ENCODE assay signal across 6 cellular contexts in the genomic region with DNA sequence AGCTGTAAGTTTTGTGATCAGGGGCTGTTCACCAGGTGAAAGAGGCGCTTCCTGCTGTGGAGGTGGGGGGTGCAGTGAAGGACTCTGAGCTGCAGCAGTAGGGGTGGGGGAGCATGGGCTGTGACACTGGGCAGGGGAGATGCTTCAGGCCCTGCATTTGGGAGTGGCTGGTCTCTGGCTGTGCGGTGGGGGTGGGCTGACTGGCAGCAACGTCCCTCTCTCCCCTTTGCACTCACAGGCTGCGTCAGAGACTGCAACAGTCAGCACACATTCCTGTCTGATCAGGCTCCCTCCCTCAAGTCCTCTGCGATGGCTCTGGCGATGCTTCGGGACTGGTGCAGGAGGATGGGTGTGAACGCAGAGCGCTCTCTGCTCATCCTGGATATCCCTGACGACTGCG. TPM values are rescaled to one million over a fixed set of nuclear protein-coding genes. Genes with fewer than 3 reads are reported as not detected.
"Had no signal": no experiment of that assay in that cellular context is flagged by ENCODE, and none has a peak within 500 bp of the region (broad histone marks: within the 10 kb centered on the region; RNA-seq: fewer than 3 reads in every experiment).

No MANE protein-coding gene starts in this region.

RNA-seq across cellular contexts. Expression of a gene that starts 27.8 kb away (rescaled TPM):
- total RNA-seq: ascending aorta had no signal

RNA-seq across cellular contexts. Expression of a gene that starts 34.6 kb away (rescaled TPM):
- total RNA-seq: activated CD8-positive, alpha-beta T cell treated with anti-CD3 and anti-CD28 coated beads, Interleukin-2, amount 10 ng/mL, durations not matched to agents 7 days and 5 days; activated T-helper 2 cell treated with anti-CD3 and anti-CD28 coated beads, Interferon-gamma antibody, Interleukin-2, Interleukin-4, amounts not matched to agents 10 μg/mL and 5 μg/mL and 100 μg/mL, durations not matched to agents 14 hours and 24 hours and 36 hours; ascending aorta; body of pancreas; breast epithelium; cardiac muscle cell had no signal
- polyA plus RNA-seq: cardiac muscle cell had no signal
